15 cellular contexts compared by ENCODE assay signal in the genomic region with DNA sequence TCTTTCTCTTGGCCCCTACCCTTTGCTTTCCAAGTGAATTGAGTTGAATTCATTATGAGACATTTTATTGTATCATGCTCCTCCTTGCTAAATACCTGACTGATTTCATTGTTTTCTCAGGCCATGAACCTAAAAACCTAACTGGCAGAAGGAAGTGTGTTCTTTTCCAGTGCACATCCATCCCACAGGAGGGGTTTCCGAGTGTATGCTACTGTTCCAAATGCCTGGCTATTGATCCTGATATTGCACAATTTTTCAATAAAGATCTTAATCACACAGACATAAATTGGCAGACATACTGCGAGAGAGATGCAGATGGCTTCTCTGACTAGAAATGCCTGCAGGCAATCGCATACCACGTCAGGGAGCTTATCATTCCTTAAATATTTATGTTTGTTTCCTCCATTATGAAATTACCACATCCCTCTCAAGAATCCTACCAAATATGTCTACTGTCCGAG.
DNase-seq lines count a peak whose midpoint lies in the region; FAIRE-seq and TF ChIP-seq lines count a peak whose summit lies in the region.
"Had no signal": no experiment of that assay in that cellular context is flagged by ENCODE, and none has a peak within 500 bp of the region (broad histone marks: within the 10 kb centered on the region; RNA-seq: fewer than 3 reads in every experiment).

No MANE protein-coding gene starts in this region.

- DNase-seq in Daoy (ENCODE audit: low read depth) (peak; percentile 40), NCI-H460 (ENCODE audit: extremely low read depth, low read depth) (peak; percentile 29), bronchial epithelial cell (ENCODE audit: low read depth) (peak; percentile 87), neural progenitor cell (ENCODE audit: low spot score) (no peak), SK-N-DZ (ENCODE audit: low spot score) (no peak), NCI-H2171 treated with DMSO at 0.1 percent for 48 hours (lab: John Stamatoyannopoulos, UW) (no peak), posterior cingulate gyrus (no peak)
- no peak for DNase-seq in stimulated activated CD4-positive, alpha-beta T cell treated with anti-CD3 and anti-CD28 coated beads, Interleukin-1b, Interleukin-23, amount 100 ng/mL, for 48 hours
- DNase-seq: activated CD4-positive, alpha-beta T cell treated with anti-CD3 and anti-CD28 coated beads for 36 hours; NCI-H1417; NCI-H748 treated with DMSO at 0.1 percent for 48 hours; stimulated activated CD4-positive, alpha-beta T cell treated with anti-CD3 and anti-CD28 coated beads, Interleukin-4, amount 100 ng/mL, for 4 hours; stomach had no signal

- H2AFZ ChIP-seq in neural progenitor cell (replicated peaks) = peak overlapping the region; percentile 21

- peaks cover 8% of the 10 kb centered on the region for H3K9me3 Mint-ChIP-seq in neural progenitor cell

- H3K27me3 ChIP-seq in bronchial epithelial cell (ENCODE audit: control insufficient read depth, insufficient read depth, low read length) = no peaks in the 10 kb centered on the region
- no peaks in the 10 kb centered on the region for H3K27me3 ChIP-seq in neural progenitor cell
- H3K27me3 ChIP-seq: cardiac muscle cell, stomach had no signal

- H3K4me3 ChIP-seq in bronchial epithelial cell (ENCODE audit: low read depth, low read length) = no peak overlapping the region
- no peak overlapping the region for H3K4me3 ChIP-seq in neural progenitor cell
- H3K4me3 ChIP-seq: cardiac muscle cell, stomach had no signal

- peak; percentile 36 for FAIRE-seq in bronchial epithelial cell (lab: Jason Lieb, UNC)
- FAIRE-seq: endothelial cell of umbilical vein had no signal

- no peak overlapping the region for H3K9ac ChIP-seq in neural progenitor cell

- no peaks in the 10 kb centered on the region for H3K36me3 Mint-ChIP-seq in neural progenitor cell

- H4K20me1 ChIP-seq in neural progenitor cell (ENCODE audit: low read depth) = no peaks in the 10 kb centered on the region

- TF ChIP-seq CTCF in bronchial epithelial cell (IDR thresholded peaks at IDR 0.05; ENCODE audit: insufficient read depth, low read length, severe bottlenecking) = no peak
- TF ChIP-seq CTCF in neural progenitor cell (IDR thresholded peaks at IDR 0.05) = no peak

- intact Hi-C loops in posterior cingulate gyrus (cut with DNase I) = no loop called here

- H3K36me3 ChIP-seq in bronchial epithelial cell (ENCODE audit: control insufficient read depth, insufficient read depth, low read length) (no peaks in the 10 kb centered on the region), neural progenitor cell (no peaks in the 10 kb centered on the region)
- H3K36me3 ChIP-seq: cardiac muscle cell, stomach had no signal

- H3K79me2 ChIP-seq in neural progenitor cell (ENCODE audit: low read depth) = no peaks in the 10 kb centered on the region

- no peak overlapping the region for H3K27ac ChIP-seq in neural progenitor cell
- H3K27ac ChIP-seq: cardiac muscle cell, stomach had no signal

- H3F3A ChIP-seq in neural progenitor cell (ENCODE audit: low read depth) = no peaks in the 10 kb centered on the region

- peaks cover 3% of the 10 kb centered on the region for H3K27me3 Mint-ChIP-seq in neural progenitor cell (ENCODE audit: insufficient read depth, low read depth)

- no peaks in the 10 kb centered on the region for H3K9me3 ChIP-seq in neural progenitor cell (ENCODE audit: low read depth)
- H3K9me3 ChIP-seq: stomach had no signal

- no peaks in the 10 kb centered on the region for H3K4me1 ChIP-seq in neural progenitor cell

- no peak overlapping the region for H3K4me3 Mint-ChIP-seq in neural progenitor cell
- H3K4me3 Mint-ChIP-seq: activated CD4-positive, alpha-beta T cell treated with anti-CD3 and anti-CD28 coated beads for 36 hours had no signal

- H3K27ac Mint-ChIP-seq in neural progenitor cell = no peak overlapping the region
- H3K27ac Mint-ChIP-seq: activated CD4-positive, alpha-beta T cell treated with anti-CD3 and anti-CD28 coated beads for 36 hours had no signal

- H3K4me1 Mint-ChIP-seq in neural progenitor cell = peaks cover 16% of the 10 kb centered on the region
- H3K4me1 Mint-ChIP-seq: activated CD4-positive, alpha-beta T cell treated with anti-CD3 and anti-CD28 coated beads for 36 hours had no signal

- no peak overlapping the region for H3K4me2 ChIP-seq in neural progenitor cell

Comparison
In these comparisons a context has a peak if more than half of its experiments do, and no peak if none do; other contexts are left out.
1. DNase-seq: peak in Daoy (single experiment), NCI-H460 (single experiment) and bronchial epithelial cell (single experiment); none in neural progenitor cell (single experiment), SK-N-DZ (single experiment), stimulated activated CD4-positive, alpha-beta T cell treated with anti-CD3 and anti-CD28 coated beads, Interleukin-1b, Interleukin-23, amount 100 ng/mL, for 48 hours (single experiment), NCI-H2171 treated with DMSO at 0.1 percent for 48 hours (single experiment) and posterior cingulate gyrus (0 of 10).